In genomic region chr22:39014723-39015121, GRCh38 we compare ENCODE assay signal across 8 cellular contexts. TPM values are rescaled to one million over a fixed set of nuclear protein-coding genes. Genes with fewer than 3 reads are reported as not detected.
DNase-seq lines count a peak whose midpoint lies in the region; ATAC-seq, FAIRE-seq and TF ChIP-seq lines count a peak whose summit lies in the region.
"Not testable (repeated sequence)": the region's sequence is repeated elsewhere in the genome, so short reads cannot be mapped to it uniquely, and the experiment has no call there.

No MANE protein-coding gene starts in this region.

- peaks cover 38% of the 10 kb centered on the region for H3K4me1 Mint-ChIP-seq in CD8-positive, alpha-beta T cell (ENCODE audit: low read depth)
- H3K4me1 Mint-ChIP-seq in astrocyte (ENCODE audit: low read depth, unreplicated experiment): not testable (repeated sequence)

- TF ChIP-seq EP300 in suprapubic skin (IDR thresholded peaks at IDR 0.05): not testable (repeated sequence)

- not testable (repeated sequence) for H3K27me3 Mint-ChIP-seq in CD8-positive, alpha-beta T cell (ENCODE audit: low read depth); astrocyte (ENCODE audit: low read depth, unreplicated experiment)

- H3K27ac Mint-ChIP-seq in CD8-positive, alpha-beta T cell: peak overlapping the region; percentile 91
- H3K27ac Mint-ChIP-seq in astrocyte (ENCODE audit: unreplicated experiment): peak overlapping the region; percentile 93

- H3K4me3 ChIP-seq in CD8-positive, alpha-beta T cell (ENCODE audit: low read depth, low read length): peak overlapping the region; percentile 47
- H3K4me3 ChIP-seq in WERI-Rb-1 (ENCODE audit: low read depth, low read length) (peak overlapping the region; percentile 0; the same call in 1 of the 2 replicates), astrocyte (ENCODE audit: insufficient read depth, low read depth, low read length) (peak overlapping the region; percentile 63), esophagus squamous epithelium (peak overlapping the region; percentile 45 to 64 (median 56)), right lobe of liver (peak overlapping the region; percentile 18 to 39 (median 20)), pancreas (peak overlapping the region in 2 of 4 donors; percentile 18 to 35), suprapubic skin (peak overlapping the region; percentile 57)

- H3K4me1 ChIP-seq in CD8-positive, alpha-beta T cell (ENCODE audit: insufficient read depth, low read length): peaks cover 18% of the 10 kb centered on the region
- H3K4me1 ChIP-seq in astrocyte (ENCODE audit: insufficient read depth, low read length); right lobe of liver; pancreas: not testable (repeated sequence)
- peaks cover 5 to 43% (median 21%) of the 10 kb centered on the region in 3 donors for H3K4me1 ChIP-seq in esophagus squamous epithelium
- peaks cover 20% of the 10 kb centered on the region for H3K4me1 ChIP-seq in suprapubic skin

- not testable (repeated sequence) for H3K36me3 ChIP-seq in CD8-positive, alpha-beta T cell (ENCODE audit: insufficient read depth, low read length); WERI-Rb-1; astrocyte (ENCODE audit: insufficient read depth, low read length); right lobe of liver; pancreas; suprapubic skin
- H3K36me3 ChIP-seq in KOPT-K1 (ENCODE audit: insufficient read depth, low read length) (peaks cover 23% of the 10 kb centered on the region), esophagus squamous epithelium (peaks cover 0 to 10% (median 0%) of the 10 kb centered on the region in 3 donors)

- H3K79me2 ChIP-seq in astrocyte (ENCODE audit: insufficient read depth, low read length): peaks cover 15% of the 10 kb centered on the region

- H3K36me3 Mint-ChIP-seq in CD8-positive, alpha-beta T cell: peaks cover 23% of the 10 kb centered on the region
- H3K36me3 Mint-ChIP-seq in astrocyte (ENCODE audit: low read depth, unreplicated experiment): not testable (repeated sequence)

- not testable (repeated sequence) for TF ChIP-seq CTCF in CD8-positive, alpha-beta T cell (IDR thresholded peaks at IDR 0.05); WERI-Rb-1 (IDR thresholded peaks at IDR 0.05; ENCODE audit: low read depth, low read length); astrocyte (IDR thresholded peaks at IDR 0.05; ENCODE audit: insufficient read depth, low read depth, low read length); esophagus squamous epithelium (IDR thresholded peaks at IDR 0.05); right lobe of liver (IDR thresholded peaks at IDR 0.05); pancreas (IDR thresholded peaks at IDR 0.05); suprapubic skin (IDR thresholded peaks at IDR 0.05)

- 13 to 20% methylated on average over 5 to 6 of the region's 6 CpGs for whole genome bisulfite sequencing in esophagus squamous epithelium, 2 donors
- 36% methylated on average over 5 of the region's 6 CpGs for WGBS in right lobe of liver (ENCODE audit: insufficient coverage, low coverage, low lambda C conversion rate, missing lambda C conversion rate)
- WGBS in pancreas, 2 donors: 55 to 70% methylated on average over 6 of the region's 6 CpGs
- 32% methylated on average over 6 of the region's 6 CpGs for WGBS in suprapubic skin

- ATAC-seq in CD8-positive, alpha-beta T cell; right lobe of liver: not testable (repeated sequence)
- ATAC-seq in pancreas: peak in 2 of 4 donors; percentile 7 to 14

- POLR2A ChIA-PET in CD8-positive, alpha-beta T cell (lab: Charles Lee): interaction anchor here (1.2 kb wide), 1 partner anchor 305 kb away, joined by 3 read pairs; the partner anchor contains the start of gene RPL3

- H2AFZ ChIP-seq in astrocyte (ENCODE audit: low read depth, low read length): peak overlapping the region; percentile 64

- peak; percentile 29 for FAIRE-seq in astrocyte (lab: Jason Lieb, UNC)
- FAIRE-seq in pancreas (lab: Jason Lieb, UNC): not testable (repeated sequence)

- TF ChIP-seq POLR2A in esophagus squamous epithelium (IDR thresholded peaks at IDR 0.05); right lobe of liver (IDR thresholded peaks at IDR 0.05); suprapubic skin (IDR thresholded peaks at IDR 0.05): not testable (repeated sequence)

- H3K9ac ChIP-seq in astrocyte (ENCODE audit: low read length): peak overlapping the region; percentile 78

- H3K9me3 ChIP-seq in CD8-positive, alpha-beta T cell (ENCODE audit: low read length); KOPT-K1 (ENCODE audit: insufficient read depth, low read length, poor library complexity, severe bottlenecking); WERI-Rb-1 (ENCODE audit: severe bottlenecking); astrocyte (ENCODE audit: insufficient read depth, low read depth, low read length); esophagus squamous epithelium; right lobe of liver; pancreas; suprapubic skin: not testable (repeated sequence)

- not testable (repeated sequence) for H3K9me3 Mint-ChIP-seq in CD8-positive, alpha-beta T cell; astrocyte (ENCODE audit: unreplicated experiment)

- CTCF ChIA-PET in CD8-positive, alpha-beta T cell (lab: Charles Lee): interaction anchor here (1.2 to 2.1 kb wide), 3 partner anchors 10 to 108 kb away, joined by 5 to 7 read pairs (median 6); no protein-coding TSS in a partner anchor

- DNase-seq in CD8-positive, alpha-beta T cell; WERI-Rb-1; astrocyte (ENCODE audit: low read depth); esophagus squamous epithelium (lab: John Stamatoyannopoulos, UW); right lobe of liver; pancreas; suprapubic skin (ENCODE audit: low spot score in 2 of 2): not testable (repeated sequence)

- intact Hi-C loops in CD8-positive, alpha-beta T cell (cut with DNase I, micrococcal nuclease): loop anchor here (2.0 to 5.0 kb wide), 3 partner anchors 63 to 303 kb away; partner anchors contain the start of genes APOBEC3G (in 1 of the 2) and RPL3 (in 1 of the 2)
- intact Hi-C loops in esophagus squamous epithelium (cut with DNase I); right lobe of liver (cut with DNase I); pancreas (cut with DNase I): not testable (repeated sequence)

- not testable (repeated sequence) for H4K20me1 ChIP-seq in astrocyte (ENCODE audit: insufficient read depth, low read length)

- H3K4me3 Mint-ChIP-seq in CD8-positive, alpha-beta T cell: peak overlapping the region; percentile 88
- peak overlapping the region; percentile 89 for H3K4me3 Mint-ChIP-seq in astrocyte (ENCODE audit: unreplicated experiment)

- peak overlapping the region; percentile 91 for H3K4me2 ChIP-seq in astrocyte (ENCODE audit: low read length)

- H3K27me3 ChIP-seq in CD8-positive, alpha-beta T cell (ENCODE audit: insufficient read depth, low read length); WERI-Rb-1 (ENCODE audit: insufficient read depth, low read depth, severe bottlenecking); astrocyte (ENCODE audit: insufficient read depth, low read length); esophagus squamous epithelium; right lobe of liver; pancreas; suprapubic skin: not testable (repeated sequence)

- peak overlapping the region; percentile 33 for H3K27ac ChIP-seq in CD8-positive, alpha-beta T cell (ENCODE audit: low read depth, low read length)
- H3K27ac ChIP-seq in KOPT-K1 (ENCODE audit: low read depth, low read length, poor library complexity, severe bottlenecking): peak overlapping the region; percentile 84
- H3K27ac ChIP-seq in WERI-Rb-1: peak overlapping the region; percentile 51; the same call in 1 of the 2 replicates
- peak overlapping the region; percentile 65 for H3K27ac ChIP-seq in astrocyte (ENCODE audit: low read depth, low read length)
- peak overlapping the region; percentile 89 to 93 (median 92) for H3K27ac ChIP-seq in esophagus squamous epithelium
- peak overlapping the region in 2 of 3 donors; percentile 53 to 75 for H3K27ac ChIP-seq in right lobe of liver
- H3K27ac ChIP-seq in pancreas: peak overlapping the region; percentile 42 to 81 (median 62)
- H3K27ac ChIP-seq in suprapubic skin: peak overlapping the region; percentile 83

RNA-seq across cellular contexts. Expression of gene APOBEC3C, which starts 0.7 kb away (rescaled TPM):
- 10 to 100 TPM; 14.1 to 15.8 TPM for total RNA-seq in CD8-positive, alpha-beta T cell
- total RNA-seq in astrocyte: 32.5 and 37.0 TPM in 2 replicates
- total RNA-seq in esophagus squamous epithelium: 10 to 100 TPM in 1 of 4 donors, 1 to 10 TPM in 3; 7.6 to 20.3 (median 9.0) TPM
- total RNA-seq in right lobe of liver: 1 to 10 TPM; 1.0 to 3.8 (median 2.1) TPM
- 10 to 100 TPM in 1 of 6 donors, 1 to 10 TPM in 5; 2.5 to 12.0 (median 4.2) TPM for total RNA-seq in pancreas
- polyA plus RNA-seq in pancreas: 1 to 10 TPM; 5.3 to 7.9 TPM
- 10 to 100 TPM in 1 of 4 donors, 1 to 10 TPM in 3; 6.6 to 10.5 (median 7.8) TPM for total RNA-seq in suprapubic skin

RNA-seq across cellular contexts. Expression of gene APOBEC3D, which starts 6.2 kb away (rescaled TPM):
- 1 to 10 TPM; 6.3 to 7.1 TPM for total RNA-seq in CD8-positive, alpha-beta T cell
- total RNA-seq in astrocyte (0.93 and 1.5 TPM in 2 replicates), esophagus squamous epithelium (1 to 10 TPM in 1 of 4 donors, under 1 TPM in 2, not detected in 1; 0.35 to 1.2 (median 0.76) TPM), right lobe of liver (1 to 10 TPM in 1 of 6 experiments, under 1 TPM in 5; 0.35 to 1.0 (median 0.61) TPM), pancreas (1 to 10 TPM in 2 of 6 donors, under 1 TPM in 3, not detected in 1; 0.37 to 1.6 (median 0.66) TPM), suprapubic skin (not detected)
- 1 to 10 TPM in 1 of 2 donors, under 1 TPM in 1; 0.63 to 1.6 TPM for polyA plus RNA-seq in pancreas

RNA-seq across cellular contexts. Expression of gene APOBEC3F, which starts 25.9 kb away (rescaled TPM):
- 1 to 10 TPM; 6.7 to 8.3 TPM for total RNA-seq in CD8-positive, alpha-beta T cell
- total RNA-seq in astrocyte (10.4 and 11.0 TPM in 2 replicates), esophagus squamous epithelium (1 to 10 TPM in 3 of 4 donors, under 1 TPM in 1; 0.44 to 2.7 (median 2.2) TPM), right lobe of liver (1 to 10 TPM; 2.0 to 6.6 (median 4.5) TPM), pancreas (1 to 10 TPM; 1.7 to 8.6 (median 3.1) TPM), suprapubic skin (1 to 10 TPM in 2 of 4 donors, under 1 TPM in 1, not detected in 1; 0.57 to 2.0 (median 1.4) TPM)
- polyA plus RNA-seq in pancreas: 1 to 10 TPM; 4.2 to 6.9 TPM

RNA-seq across cellular contexts. Expression of gene APOBEC3B, which starts 32.6 kb away (rescaled TPM):
- under 1 TPM in 1 of 2 experiments, not detected in 1; 0.41 TPM for total RNA-seq in CD8-positive, alpha-beta T cell
- total RNA-seq in astrocyte (3.0 and 4.0 TPM in 2 replicates), esophagus squamous epithelium (1 to 10 TPM in 3 of 4 donors, not detected in 1; 1.1 to 5.3 (median 3.1) TPM), right lobe of liver (1 to 10 TPM in 4 of 6 experiments, under 1 TPM in 2; 0.61 to 1.6 (median 1.1) TPM), pancreas (10 to 100 TPM in 1 of 6 donors, 1 to 10 TPM in 4, under 1 TPM in 1; 0.60 to 10.2 (median 2.7) TPM), suprapubic skin (1 to 10 TPM in 3 of 4 donors, not detected in 1; 1.0 to 2.4 (median 2.1) TPM)
- polyA plus RNA-seq in pancreas: 1 to 10 TPM; 2.4 to 4.7 TPM

RNA-seq across cellular contexts. Expression of gene APOBEC3A, which starts 57.3 kb away (rescaled TPM):
- not detected for total RNA-seq in CD8-positive, alpha-beta T cell
- total RNA-seq in astrocyte (not detected in 2 replicates), esophagus squamous epithelium (10 to 100 TPM in 1 of 4 donors, 1 to 10 TPM in 1, under 1 TPM in 2; 0.57 to 27.3 (median 1.3) TPM), right lobe of liver (1 to 10 TPM in 3 of 6 experiments, under 1 TPM in 3; 0.73 to 2.8 (median 1.1) TPM), pancreas (1 to 10 TPM in 1 of 6 donors, under 1 TPM in 4, not detected in 1; 0.24 to 1.1 (median 0.64) TPM), suprapubic skin (1 to 10 TPM in 1 of 4 donors, not detected in 3; 2.1 TPM)
- polyA plus RNA-seq in pancreas: under 1 TPM in 1 of 2 donors, not detected in 1; 0.07 TPM

Comparison
In these comparisons a context has a peak if more than half of its experiments do, and no peak if none do; other contexts are left out.
1. H3K27ac ChIP-seq: peak in every context shown above with its lines; median percentile 92 in esophagus squamous epithelium; 84 in KOPT-K1; 83 in suprapubic skin; 65 in astrocyte; 64 in right lobe of liver; 62 in pancreas; 51 in WERI-Rb-1; 33 in CD8-positive, alpha-beta T cell.